ENCODE assay signal across 13 cellular contexts in genomic region chr7:21868647-21868896, GRCh38.
"Had no signal": no experiment of that assay in that cellular context is flagged by ENCODE, and none has a peak within 500 bp of the region (broad histone marks: within the 10 kb centered on the region; RNA-seq: fewer than 3 reads in every experiment).

No MANE protein-coding gene starts in this region.

- H3K4me1 ChIP-seq: esophagus squamous epithelium, foreskin keratinocyte, pancreas had no signal

- H3K27ac ChIP-seq: esophagus squamous epithelium, foreskin keratinocyte, neural progenitor cell, pancreas had no signal

- H3K4me3 ChIP-seq: esophagus squamous epithelium, neural progenitor cell, pancreas had no signal

- H3K27me3 ChIP-seq: esophagus squamous epithelium, foreskin keratinocyte, neural progenitor cell, pancreas had no signal

- ATAC-seq: effector memory CD8-positive, alpha-beta T cell; foreskin keratinocyte; pancreas; right cardiac atrium had no signal

- H3K9me3 ChIP-seq: esophagus squamous epithelium, pancreas had no signal

- H3K9ac ChIP-seq: neural progenitor cell had no signal

- H3K36me3 ChIP-seq: esophagus squamous epithelium, neural progenitor cell, pancreas had no signal

- DNase-seq: effector memory CD8-positive, alpha-beta T cell; esophagus squamous epithelium; foreskin keratinocyte; kidney glomerular epithelial cell; mesendoderm; naive B cell; occipital lobe; pancreas; right cardiac atrium; stimulated activated CD4-positive, alpha-beta T cell treated with anti-CD3 and anti-CD28 coated beads, Interleukin-12 subunit alpha, Interleukin-12 subunit beta, amount 100 ng/mL, for 4 hours; stimulated activated naive CD4-positive, alpha-beta T cell; trophoblast cell had no signal
